36 cellular contexts compared by ENCODE assay signal in genomic region chr4:115770046-115770543, GRCh38.
"Had no signal": no experiment of that assay in that cellular context is flagged by ENCODE, and none has a peak within 500 bp of the region (broad histone marks: within the 10 kb centered on the region; RNA-seq: fewer than 3 reads in every experiment).

No MANE protein-coding gene starts in this region.

- H3K9ac ChIP-seq: SK-N-SH had no signal

- DNase-seq: activated B cell treated with CpG ODN at 0.5 μM for 24 hours; activated CD4-positive, alpha-beta memory T cell treated with anti-CD3 and anti-CD28 coated beads for 36 hours; activated CD4-positive, alpha-beta T cell treated with anti-CD3 and anti-CD28 coated beads for 4 hours; activated CD4-positive, alpha-beta T cell treated with anti-CD3 and anti-CD28 coated beads, Interleukin-2, amount 50 U/mL, for 1 hour; activated CD4-positive, CD25-positive, alpha-beta regulatory T cell treated with anti-CD3 and anti-CD28 coated beads, Interleukin-2, amount 50 U/mL, for 72 hours; activated CD8-positive, alpha-beta memory T cell treated with anti-CD3 and anti-CD28 coated beads, Interleukin-2, amount 50 U/mL, for 4 hours; activated gamma-delta T cell treated with Interleukin-2 at 50 U/mL for 16 hours; activated naive CD4-positive, alpha-beta T cell treated with anti-CD3 and anti-CD28 coated beads for 36 hours; activated naive CD8-positive, alpha-beta T cell treated with anti-CD3 and anti-CD28 coated beads, Interleukin-2, amount 50 U/mL, for 24 hours; activated T-cell treated with anti-CD3 and anti-CD28 coated beads for 4 hours; activated T-cell treated with anti-CD3 and anti-CD28 coated beads, Interleukin-2, amount 50 U/mL, for 4 hours; anterior cingulate cortex; brain microvascular endothelial cell; central memory CD4-positive, alpha-beta T cell; Kasumi-1; KBM-7; MG63; MV-4-11; NCI-H1092; NCI-H1417 treated with DMSO at 0.1 percent for 48 hours; NCI-H187 treated with DMSO at 0.1 percent for 48 hours; NCI-H2081; NCI-H226; NCI-H446 treated with DMSO at 0.1 percent for 48 hours; NCI-H524; NCI-H748 treated with DMSO at 0.1 percent for 48 hours; NK-92 treated with Interleukin-12 subunit alpha and Interleukin-12 subunit beta, amount 100 ng/mL, for 24 hours; PC-3; Peyer's patch; RPMI8226; SHP77 treated with DMSO at 0.1 percent for 48 hours; SK-N-SH; T-cell; T-helper 17 cell had no signal

- H3K27me3 ChIP-seq: brain microvascular endothelial cell, MG63, Peyer's patch, SJSA1 had no signal

- H3K4me2 ChIP-seq: SK-N-SH had no signal

- H3K4me1 ChIP-seq: Peyer's patch, SJSA1 had no signal

- H3K9me3 ChIP-seq: MG63, Peyer's patch, SJSA1, SK-N-SH had no signal

- H3K4me3 ChIP-seq: MG63, Peyer's patch, SJSA1 had no signal

- H3K9me2 ChIP-seq: SK-N-SH had no signal

- H3K36me3 ChIP-seq: brain microvascular endothelial cell, MG63, Peyer's patch, SJSA1 had no signal

- H3K27ac ChIP-seq: brain microvascular endothelial cell, Peyer's patch, SJSA1, VCaP had no signal
